14 cellular contexts compared by ENCODE assay signal in the genomic region with DNA sequence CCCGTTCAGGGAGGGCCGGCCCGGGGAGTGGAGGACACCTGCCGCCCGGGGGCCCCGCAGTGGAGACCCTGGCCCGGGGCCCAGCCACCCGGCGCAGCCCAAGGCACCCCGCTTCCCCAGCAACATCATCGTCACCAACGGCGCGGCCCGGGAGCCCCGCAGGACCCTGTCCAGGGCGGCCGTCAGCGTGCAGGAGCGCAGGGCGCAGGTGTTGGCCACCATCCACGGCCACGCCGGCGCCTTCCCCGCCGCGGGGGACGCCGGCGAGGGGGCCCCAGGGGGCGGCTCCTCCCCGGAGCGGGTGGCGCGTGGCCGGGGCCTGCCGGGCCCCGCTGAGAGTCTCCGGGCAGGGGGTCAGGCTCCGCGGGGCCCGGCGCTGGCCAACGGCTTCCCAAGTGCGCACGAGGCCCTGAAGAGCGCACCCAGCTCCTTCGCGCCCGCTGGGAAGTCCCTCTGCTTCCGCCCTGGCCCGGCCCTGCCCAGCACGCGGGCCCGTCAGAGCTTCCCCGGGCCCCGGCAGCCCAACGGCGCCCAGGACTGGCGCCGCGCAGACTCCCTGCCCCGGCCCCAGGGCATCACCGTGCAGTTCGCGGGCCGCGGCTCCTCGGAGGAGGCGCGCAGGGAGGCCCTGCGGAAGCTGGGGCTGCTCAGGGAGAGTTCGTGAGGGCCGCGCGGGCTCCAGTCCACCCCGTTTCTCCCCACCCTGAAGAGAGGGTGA. TPM values are rescaled to one million over a fixed set of nuclear protein-coding genes. Genes with fewer than 3 reads are reported as not detected.
A peak's percentile ranks its signal among the peaks of the same experiment; 100 is the strongest.
DNase-seq lines count a peak whose midpoint lies in the region; ATAC-seq and TF ChIP-seq lines count a peak whose summit lies in the region.
"Had no signal": no experiment of that assay in that cellular context is flagged by ENCODE, and none has a peak within 500 bp of the region (broad histone marks: within the 10 kb centered on the region; RNA-seq: fewer than 3 reads in every experiment).

No MANE protein-coding gene starts in this region.

- H2BK20ac ChIP-seq in H9 (ENCODE audit: low read depth, low read length, poor library complexity, severe bottlenecking) = no peak overlapping the region

- TF ChIP-seq CTCF in H9 (conservative IDR thresholded peaks at IDR 0.05) (no peak), chondrocyte (IDR thresholded peaks at IDR 0.05) (no peak)

- H3K4me1 Mint-ChIP-seq in H9 = peaks cover 17% of the 10 kb centered on the region in 2 experiments
- peaks cover 20% of the 10 kb centered on the region for H3K4me1 Mint-ChIP-seq in chondrocyte (ENCODE audit: low read depth)
- peaks cover 16% of the 10 kb centered on the region for H3K4me1 Mint-ChIP-seq in stimulated activated effector memory CD8-positive, alpha-beta T cell treated with anti-CD3 and anti-CD28 coated beads, Interleukin-12 subunit alpha, Interleukin-12 subunit beta, amount 100 ng/mL, for 72 hours

- no peak overlapping the region for H2AK5ac ChIP-seq in H9 (ENCODE audit: insufficient read length, low read length)

- H3K18ac ChIP-seq in H9 (ENCODE audit: insufficient read length, low read depth, low read length) = no peak overlapping the region

- H3K4me2 ChIP-seq in H9 (ENCODE audit: insufficient read depth, insufficient read length, low read length) = no peak overlapping the region
- H3K4me2 ChIP-seq: neural progenitor cell had no signal

- no peak overlapping the region for H2BK120ac ChIP-seq in H9 (ENCODE audit: low read depth, low read length, poor library complexity, severe bottlenecking)

- no peaks in the 10 kb centered on the region for H3K79me1 ChIP-seq in H9 (ENCODE audit: insufficient read depth, low read depth, low read length, poor library complexity, severe bottlenecking)

- H3K27me3 Mint-ChIP-seq in H9 (ENCODE audit: low read depth) = no peaks in the 10 kb centered on the region
- no peaks in the 10 kb centered on the region for H3K27me3 Mint-ChIP-seq in chondrocyte (ENCODE audit: low read depth)

- peak overlapping the region in 1 of 3 experiments; percentile 48; a peak in 2 of 7 replicates for H3K27ac Mint-ChIP-seq in H9
- H3K27ac Mint-ChIP-seq in chondrocyte (ENCODE audit: unreplicated experiment) = no peak overlapping the region
- no peak overlapping the region for H3K27ac Mint-ChIP-seq in stimulated activated effector memory CD8-positive, alpha-beta T cell treated with anti-CD3 and anti-CD28 coated beads, Interleukin-12 subunit alpha, Interleukin-12 subunit beta, amount 100 ng/mL, for 72 hours
- H3K27ac Mint-ChIP-seq: activated naive CD8-positive, alpha-beta T cell treated with anti-CD3 and anti-CD28 coated beads, Interleukin-2, amount 10 ng/mL, durations not matched to agents 7 days and 5 days had no signal

- H3K79me2 ChIP-seq in H9 (ENCODE audit: insufficient read depth, low read length) = no peaks in the 10 kb centered on the region

- no peaks in the 10 kb centered on the region for H3K23me2 ChIP-seq in H9 (ENCODE audit: insufficient read length, low read depth, low read length, poor library complexity, severe bottlenecking)

- no peak overlapping the region for H3K9ac ChIP-seq in H9 (ENCODE audit: extremely low read depth, insufficient read length, low read length)
- H3K9ac ChIP-seq: neural progenitor cell had no signal

- DNase-seq in H9 (peak; percentile 55), chondrocyte (ENCODE audit: low spot score) (peak; percentile 60), iPS-NIHi7 (ENCODE audit: extremely low spot score) (peak; percentile 37)
- no peak for DNase-seq in stimulated activated effector memory CD8-positive, alpha-beta T cell treated with anti-CD3 and anti-CD28 coated beads, Interleukin-12 subunit alpha, Interleukin-12 subunit beta, amount 100 ng/mL, for 72 hours (ENCODE audit: low spot score in 2 of 2)
- DNase-seq in stimulated activated CD4-positive, alpha-beta T cell treated with anti-CD3 and anti-CD28 coated beads, Interleukin-4, amount 100 ng/mL, for 24 hours = no peak
- no peak for DNase-seq in stimulated activated CD4-positive, alpha-beta T cell treated with anti-CD3 and anti-CD28 coated beads, Interleukin-1b, Interleukin-23, amount 100 ng/mL, for 48 hours
- no peak for DNase-seq in activated effector memory CD4-positive, alpha-beta T cell treated with Interleukin-2 at 50 U/mL for 16 hours
- DNase-seq: activated CD4-positive, CD25-positive, alpha-beta regulatory T cell; activated CD8-positive, alpha-beta memory T cell treated with anti-CD3 and anti-CD28 coated beads, Interleukin-2, amount 50 U/mL, for 4 hours; activated naive CD8-positive, alpha-beta T cell treated with anti-CD3 and anti-CD28 coated beads, Interleukin-2, amount 10 ng/mL, durations not matched to agents 7 days and 5 days; lower lobe of right lung had no signal

- no peak overlapping the region for H2BK12ac ChIP-seq in H9 (ENCODE audit: insufficient read length, low read depth, low read length)

- no peaks in the 10 kb centered on the region for H4K20me1 ChIP-seq in H9 (ENCODE audit: control insufficient read depth, insufficient read depth, insufficient read length)
- H4K20me1 ChIP-seq: BLaER1 treated with 17β-estradiol and CSF1 and Interleukin-3, amounts not matched to agents 10 nM and 100 nM had no signal

- H2BK5ac ChIP-seq in H9 (ENCODE audit: insufficient read length, low read length) = no peak overlapping the region

- no peak overlapping the region for H3K56ac ChIP-seq in H9 (ENCODE audit: insufficient read length, low read depth, low read length)

- no peak overlapping the region for H3K23ac ChIP-seq in H9 (ENCODE audit: insufficient read length, low read depth, low read length)

- H3K14ac ChIP-seq in H9 (ENCODE audit: insufficient read depth, low read length) = peak overlapping the region; percentile 32; the same call in 1 of the 2 replicates

- no CpG with 5 or more reads among the region's 78 CpGs for WGBS in H9 (ENCODE audit: extremely low coverage, insufficient read length, low lambda C conversion rate)

- ATAC-seq in stimulated activated effector memory CD8-positive, alpha-beta T cell treated with anti-CD3 and anti-CD28 coated beads, Interleukin-12 subunit alpha, Interleukin-12 subunit beta, amount 100 ng/mL, for 72 hours = peak; percentile 61
- no peak for ATAC-seq in HG03571 (IDR thresholded peaks at IDR 0.05; ENCODE audit: unreplicated experiment)
- ATAC-seq: lower lobe of right lung had no signal

- no peaks in the 10 kb centered on the region for H3K4me1 ChIP-seq in H9 (ENCODE audit: insufficient read depth, low read length)

- H3K36me3 Mint-ChIP-seq in H9 (ENCODE audit: insufficient read depth in 1 of 3, low read depth in 3 of 3) (peaks cover 0 to 9% (median 1%) of the 10 kb centered on the region in 3 experiments; a peak in 2 of 7 replicates), chondrocyte (ENCODE audit: low read depth) (peaks cover 14% of the 10 kb centered on the region)
- H3K36me3 Mint-ChIP-seq in stimulated activated effector memory CD8-positive, alpha-beta T cell treated with anti-CD3 and anti-CD28 coated beads, Interleukin-12 subunit alpha, Interleukin-12 subunit beta, amount 100 ng/mL, for 72 hours = no peaks in the 10 kb centered on the region
- H3K36me3 Mint-ChIP-seq: activated naive CD8-positive, alpha-beta T cell treated with anti-CD3 and anti-CD28 coated beads, Interleukin-2, amount 10 ng/mL, durations not matched to agents 7 days and 5 days; neural progenitor cell had no signal

- H3K4ac ChIP-seq in H9 (ENCODE audit: low read depth, low read length) = no peak overlapping the region

- H4K91ac ChIP-seq in H9 (ENCODE audit: insufficient read length, low read depth, low read length) = no peak overlapping the region

- no peak overlapping the region for H2BK15ac ChIP-seq in H9 (ENCODE audit: low read depth, low read length)

- H3K9me3 ChIP-seq in H9 (ENCODE audit: control insufficient read depth, low read depth, low read length) = no peaks in the 10 kb centered on the region
- H3K9me3 ChIP-seq: lower lobe of right lung had no signal

- H2AFZ ChIP-seq in H9 (ENCODE audit: low read length) = no peak overlapping the region
- H2AFZ ChIP-seq: neural progenitor cell had no signal

- H3K9me3 Mint-ChIP-seq in H9 (no peaks in the 10 kb centered on the region), chondrocyte (ENCODE audit: low read depth) (no peaks in the 10 kb centered on the region)
- no peaks in the 10 kb centered on the region for H3K9me3 Mint-ChIP-seq in stimulated activated effector memory CD8-positive, alpha-beta T cell treated with anti-CD3 and anti-CD28 coated beads, Interleukin-12 subunit alpha, Interleukin-12 subunit beta, amount 100 ng/mL, for 72 hours
- H3K9me3 Mint-ChIP-seq: activated naive CD8-positive, alpha-beta T cell treated with anti-CD3 and anti-CD28 coated beads, Interleukin-2, amount 10 ng/mL, durations not matched to agents 7 days and 5 days; neural progenitor cell had no signal

- H3K27me3 ChIP-seq in H9 (ENCODE audit: insufficient read depth, low read length) = no peaks in the 10 kb centered on the region
- H3K27me3 ChIP-seq: BLaER1 treated with 17β-estradiol and CSF1 and Interleukin-3, amounts not matched to agents 10 nM and 100 nM; neural progenitor cell had no signal

- no peak overlapping the region for H3K4me3 Mint-ChIP-seq in H9
- H3K4me3 Mint-ChIP-seq in chondrocyte (ENCODE audit: unreplicated experiment) = no peak overlapping the region
- H3K4me3 Mint-ChIP-seq in stimulated activated effector memory CD8-positive, alpha-beta T cell treated with anti-CD3 and anti-CD28 coated beads, Interleukin-12 subunit alpha, Interleukin-12 subunit beta, amount 100 ng/mL, for 72 hours = no peak overlapping the region
- H3K4me3 Mint-ChIP-seq: activated naive CD8-positive, alpha-beta T cell treated with anti-CD3 and anti-CD28 coated beads, Interleukin-2, amount 10 ng/mL, durations not matched to agents 7 days and 5 days; neural progenitor cell had no signal

- H3K27ac ChIP-seq in H9 (ENCODE audit: insufficient read length, low read depth, low read length) = no peak overlapping the region
- H3K27ac ChIP-seq: BLaER1 treated with 17β-estradiol and CSF1 and Interleukin-3, amounts not matched to agents 10 nM and 100 nM; lower lobe of right lung; neural progenitor cell had no signal

- H4K5ac ChIP-seq in H9 (ENCODE audit: insufficient read length, low read depth, low read length) = no peak overlapping the region

- no peak overlapping the region for H3T11ph ChIP-seq in H9 (ENCODE audit: low read length)

- no peak overlapping the region for H4K8ac ChIP-seq in H9 (replicated peaks; ENCODE audit: insufficient read length, low read depth, low read length)

RNA-seq across cellular contexts. Expression of gene PROSER2, which starts 46.7 kb away (rescaled TPM):
- 10.6 and 13.7 TPM in 2 replicates for total RNA-seq in H9 (2021)
- total RNA-seq in chondrocyte = 15.2 to 23.8 TPM (median 15.6 TPM) in 3 replicates

Comparison
In these comparisons a context has a peak if more than half of its experiments do, and no peak if none do; other contexts are left out.
1. DNase-seq: peak in H9 (single experiment), chondrocyte (single experiment) and iPS-NIHi7 (single experiment); none in stimulated activated effector memory CD8-positive, alpha-beta T cell treated with anti-CD3 and anti-CD28 coated beads, Interleukin-12 subunit alpha, Interleukin-12 subunit beta, amount 100 ng/mL, for 72 hours (0 of 2), stimulated activated CD4-positive, alpha-beta T cell treated with anti-CD3 and anti-CD28 coated beads, Interleukin-4, amount 100 ng/mL, for 24 hours (single experiment), stimulated activated CD4-positive, alpha-beta T cell treated with anti-CD3 and anti-CD28 coated beads, Interleukin-1b, Interleukin-23, amount 100 ng/mL, for 48 hours (single experiment) and activated effector memory CD4-positive, alpha-beta T cell treated with Interleukin-2 at 50 U/mL for 16 hours (single experiment).